15 cellular contexts compared by ENCODE assay signal in the genomic region with DNA sequence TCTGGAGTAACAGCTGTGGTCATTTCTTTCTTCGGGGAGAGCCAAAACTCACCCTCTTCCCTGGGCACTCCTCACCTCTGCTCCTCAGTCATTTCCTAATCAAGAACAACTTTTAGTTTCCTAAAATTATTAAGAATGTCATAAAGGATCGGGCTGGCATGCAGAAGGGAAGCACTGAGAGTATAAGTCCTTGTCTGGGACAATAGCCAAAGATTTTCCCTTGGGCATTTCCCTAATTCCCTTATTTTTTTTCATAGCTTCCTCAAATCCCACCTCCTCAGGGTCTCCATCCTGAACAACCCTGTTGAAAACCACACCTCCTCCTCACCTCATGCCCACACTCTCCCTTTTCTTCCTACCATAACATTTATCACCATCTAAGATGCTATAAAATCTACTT.
DNase-seq lines count a peak whose midpoint lies in the region; ATAC-seq and TF ChIP-seq lines count a peak whose summit lies in the region.
"Had no signal": no experiment of that assay in that cellular context is flagged by ENCODE, and none has a peak within 500 bp of the region (broad histone marks: within the 10 kb centered on the region; RNA-seq: fewer than 3 reads in every experiment).

No MANE protein-coding gene starts in this region.

- no peak overlapping the region for H2BK120ac ChIP-seq in mesenchymal stem cell (ENCODE audit: low read depth, low read length)

- no peak overlapping the region for H3K18ac ChIP-seq in mesenchymal stem cell (ENCODE audit: low read depth in 1 of 2, low read length in 2 of 2)

- H3K4me1 Mint-ChIP-seq in chondrocyte (ENCODE audit: low read depth) = peaks cover 45% of the 10 kb centered on the region
- H3K4me1 Mint-ChIP-seq in WTC11 = peaks cover 4% of the 10 kb centered on the region; the same call in 1 of the 2 replicates

- H2BK12ac ChIP-seq in mesenchymal stem cell (ENCODE audit: low read length in 2 of 2) = peak overlapping the region in 1 of 2 experiments; percentile 65

- peak overlapping the region in 1 of 2 experiments; percentile 21 for H3K23ac ChIP-seq in mesenchymal stem cell (ENCODE audit: low read length in 2 of 2)

- POLR2A ChIA-PET in WTC11 (lab: Charles Lee) = no interaction called here

- peak overlapping the region; percentile 81 for H3K27ac Mint-ChIP-seq in chondrocyte (ENCODE audit: unreplicated experiment)
- H3K27ac Mint-ChIP-seq in WTC11 = no peak overlapping the region
- H3K27ac Mint-ChIP-seq: CD4-positive, CD25-positive, alpha-beta regulatory T cell; HFFc6 had no signal

- H2BK15ac ChIP-seq in mesenchymal stem cell (ENCODE audit: low read depth, poor library complexity, severe bottlenecking) = no peak overlapping the region

- H4K91ac ChIP-seq in mesenchymal stem cell (ENCODE audit: low read length) = peak overlapping the region; percentile 59

- H3K14ac ChIP-seq in mesenchymal stem cell (ENCODE audit: low read length in 2 of 2) = no peak overlapping the region

- H3K9me3 Mint-ChIP-seq in chondrocyte (ENCODE audit: low read depth) = no peaks in the 10 kb centered on the region
- H3K9me3 Mint-ChIP-seq in WTC11 = peaks cover 11% of the 10 kb centered on the region
- H3K9me3 Mint-ChIP-seq: CD4-positive, CD25-positive, alpha-beta regulatory T cell; HFFc6 had no signal

- H3K4ac ChIP-seq in mesenchymal stem cell (ENCODE audit: low read depth in 1 of 2, low read length in 2 of 2) = no peak overlapping the region

- TF ChIP-seq CTCF in chondrocyte (IDR thresholded peaks at IDR 0.05) (no peak), WTC11 (IDR thresholded peaks at IDR 0.05) (no peak)

- H3K27me3 ChIP-seq in mesenchymal stem cell (ENCODE audit: control insufficient read depth in 1 of 2, insufficient read depth in 1 of 2, low read length in 2 of 2) = no peaks in the 10 kb centered on the region
- H3K27me3 ChIP-seq in subcutaneous abdominal adipose tissue (ENCODE audit: control insufficient read depth in 5 of 5, insufficient read depth in 4 of 5, low read length in 5 of 5) = no peaks in the 10 kb centered on the region
- H3K27me3 ChIP-seq: BLaER1 treated with 17β-estradiol and CSF1 and Interleukin-3, amounts not matched to agents 10 nM and 100 nM had no signal

- H3K27me3 Mint-ChIP-seq in chondrocyte (ENCODE audit: low read depth) (no peaks in the 10 kb centered on the region), WTC11 (ENCODE audit: low read depth) (peaks cover 6% of the 10 kb centered on the region; the same call in 1 of the 2 replicates)

- DNase-seq in D341Med (ENCODE audit: low spot score) (peak; percentile 54), chondrocyte (ENCODE audit: low spot score) (no peak), mesenchymal stem cell (no peak), WTC11 (ENCODE audit: low spot score) (no peak), NK-92 (lab: John Stamatoyannopoulos, UW; ENCODE audit: unreplicated experiment) (no peak), HT-29 (ENCODE audit: low spot score) (no peak)
- DNase-seq: 8988T; ACHN; CD4-positive, CD25-positive, alpha-beta regulatory T cell; DMS 273 treated with DMSO at 0.1 percent for 48 hours; HCEC 1CT had no signal

- no peak overlapping the region for H2BK5ac ChIP-seq in mesenchymal stem cell (ENCODE audit: low read depth, low read length, poor library complexity, severe bottlenecking)

- H4K8ac ChIP-seq in mesenchymal stem cell (ENCODE audit: low read length) = peak overlapping the region; percentile 69

- no peak overlapping the region for H2AK5ac ChIP-seq in mesenchymal stem cell (ENCODE audit: low read length, severe bottlenecking)

- no peak overlapping the region for H3K4me2 ChIP-seq in mesenchymal stem cell (ENCODE audit: low read length, poor library complexity, severe bottlenecking)

- ATAC-seq in WTC11 = no peak

- peak overlapping the region; percentile 60 for H3K9ac ChIP-seq in mesenchymal stem cell (ENCODE audit: low read length)
- H3K9ac ChIP-seq in subcutaneous abdominal adipose tissue (ENCODE audit: low read length in 5 of 5) = no peak overlapping the region
- H3K9ac ChIP-seq: BLaER1 treated with 17β-estradiol and CSF1 and Interleukin-3, amounts not matched to agents 10 nM and 100 nM had no signal

- H3K4me3 ChIP-seq in mesenchymal stem cell (ENCODE audit: insufficient read depth in 1 of 2, low read depth in 1 of 2, low read length in 2 of 2) = peak overlapping the region in 1 of 2 experiments; percentile 31
- H3K4me3 ChIP-seq in subcutaneous abdominal adipose tissue (ENCODE audit: low read depth in 1 of 5, low read length in 5 of 5) = no peak overlapping the region
- H3K4me3 ChIP-seq: BLaER1 treated with 17β-estradiol and CSF1 and Interleukin-3, amounts not matched to agents 10 nM and 100 nM had no signal

- H2AFZ ChIP-seq in mesenchymal stem cell (ENCODE audit: low read depth, low read length) = no peak overlapping the region

- H3K27ac ChIP-seq in mesenchymal stem cell (ENCODE audit: low read length, poor library complexity, severe bottlenecking) = no peak overlapping the region
- peak overlapping the region; percentile 21 for H3K27ac ChIP-seq in subcutaneous abdominal adipose tissue (ENCODE audit: low read depth, low read length)

- H3K36me3 ChIP-seq in mesenchymal stem cell (ENCODE audit: control insufficient read depth in 1 of 2, insufficient read depth in 2 of 2, low read depth in 1 of 2, low read length in 2 of 2) (no peaks in the 10 kb centered on the region), subcutaneous abdominal adipose tissue (ENCODE audit: control insufficient read depth in 5 of 5, insufficient read depth in 5 of 5, low read length in 5 of 5) (no peaks in the 10 kb centered on the region)
- H3K36me3 ChIP-seq: BLaER1 treated with 17β-estradiol and CSF1 and Interleukin-3, amounts not matched to agents 10 nM and 100 nM had no signal

- H3K36me3 Mint-ChIP-seq in chondrocyte (ENCODE audit: low read depth) (peaks cover 1% of the 10 kb centered on the region), WTC11 (peaks cover 11% of the 10 kb centered on the region)
- H3K36me3 Mint-ChIP-seq: CD4-positive, CD25-positive, alpha-beta regulatory T cell had no signal

- no peaks in the 10 kb centered on the region for H3K4me1 ChIP-seq in mesenchymal stem cell (ENCODE audit: control insufficient read depth, insufficient read depth, low read depth, low read length)
- H3K4me1 ChIP-seq in subcutaneous abdominal adipose tissue (ENCODE audit: control insufficient read depth in 5 of 5, insufficient read depth in 5 of 5, low read length in 5 of 5) = peaks cover 2 to 43% (median 27%) of the 10 kb centered on the region in 5 donors

- H3K9me3 ChIP-seq in mesenchymal stem cell (ENCODE audit: control insufficient read depth, low read length) (no peaks in the 10 kb centered on the region), subcutaneous abdominal adipose tissue (ENCODE audit: control insufficient read depth in 5 of 5, low read length in 5 of 5) (no peaks in the 10 kb centered on the region)

- no peaks in the 10 kb centered on the region for H3K79me1 ChIP-seq in mesenchymal stem cell (replicated peaks; ENCODE audit: low read length, poor library complexity, severe bottlenecking)

- H3K4me3 Mint-ChIP-seq in chondrocyte (ENCODE audit: unreplicated experiment) (no peak overlapping the region), WTC11 (no peak overlapping the region)
- H3K4me3 Mint-ChIP-seq: CD4-positive, CD25-positive, alpha-beta regulatory T cell; HFFc6; IgD-negative memory B cell had no signal

- WGBS in mesenchymal stem cell = 97% methylated on average over 1 of the region's 2 CpGs

- CTCF ChIA-PET in WTC11 (lab: Charles Lee) = no interaction called here

TF ChIP-seq in WTC11, 78 proteins besides CTCF, POLR2A, EP300 and RAD21 (continues in another document):
- TF ChIP-seq, protein P1, sequence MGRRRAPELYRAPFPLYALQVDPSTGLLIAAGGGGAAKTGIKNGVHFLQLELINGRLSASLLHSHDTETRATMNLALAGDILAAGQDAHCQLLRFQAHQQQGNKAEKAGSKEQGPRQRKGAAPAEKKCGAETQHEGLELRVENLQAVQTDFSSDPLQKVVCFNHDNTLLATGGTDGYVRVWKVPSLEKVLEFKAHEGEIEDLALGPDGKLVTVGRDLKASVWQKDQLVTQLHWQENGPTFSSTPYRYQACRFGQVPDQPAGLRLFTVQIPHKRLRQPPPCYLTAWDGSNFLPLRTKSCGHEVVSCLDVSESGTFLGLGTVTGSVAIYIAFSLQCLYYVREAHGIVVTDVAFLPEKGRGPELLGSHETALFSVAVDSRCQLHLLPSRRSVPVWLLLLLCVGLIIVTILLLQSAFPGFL (CRISPR knock-in tag; IDR thresholded peaks at IDR 0.05; ENCODE audit: borderline replicate concordance) = no peak
- TF ChIP-seq GRHL2 (CRISPR knock-in tag; IDR thresholded peaks at IDR 0.05; ENCODE audit: insufficient replicate concordance, severe bottlenecking) (no peak), CREM (CRISPR knock-in tag; IDR thresholded peaks at IDR 0.05) (no peak), NR3C1 (CRISPR knock-in tag; conservative IDR thresholded peaks at IDR 0.05; ENCODE audit: low read depth) (no peak), MXD4 (CRISPR knock-in tag; IDR thresholded peaks at IDR 0.05; ENCODE audit: borderline replicate concordance) (no peak), ESRRA (CRISPR knock-in tag; IDR thresholded peaks at IDR 0.05; ENCODE audit: borderline replicate concordance) (no peak), GABPB1 (CRISPR knock-in tag; IDR thresholded peaks at IDR 0.05) (no peak), ATF1 (CRISPR knock-in tag; IDR thresholded peaks at IDR 0.05) (no peak), FOXP1 (CRISPR knock-in tag; IDR thresholded peaks at IDR 0.05; ENCODE audit: borderline replicate concordance) (no peak), TEAD4 (CRISPR knock-in tag; IDR thresholded peaks at IDR 0.05) (no peak)
- TF ChIP-seq, protein P2, sequence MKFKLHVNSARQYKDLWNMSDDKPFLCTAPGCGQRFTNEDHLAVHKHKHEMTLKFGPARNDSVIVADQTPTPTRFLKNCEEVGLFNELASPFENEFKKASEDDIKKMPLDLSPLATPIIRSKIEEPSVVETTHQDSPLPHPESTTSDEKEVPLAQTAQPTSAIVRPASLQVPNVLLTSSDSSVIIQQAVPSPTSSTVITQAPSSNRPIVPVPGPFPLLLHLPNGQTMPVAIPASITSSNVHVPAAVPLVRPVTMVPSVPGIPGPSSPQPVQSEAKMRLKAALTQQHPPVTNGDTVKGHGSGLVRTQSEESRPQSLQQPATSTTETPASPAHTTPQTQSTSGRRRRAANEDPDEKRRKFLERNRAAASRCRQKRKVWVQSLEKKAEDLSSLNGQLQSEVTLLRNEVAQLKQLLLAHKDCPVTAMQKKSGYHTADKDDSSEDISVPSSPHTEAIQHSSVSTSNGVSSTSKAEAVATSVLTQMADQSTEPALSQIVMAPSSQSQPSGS (CRISPR knock-in tag; IDR thresholded peaks at IDR 0.05; ENCODE audit: borderline replicate concordance, low read depth) = no peak
- TF ChIP-seq, protein P3, sequence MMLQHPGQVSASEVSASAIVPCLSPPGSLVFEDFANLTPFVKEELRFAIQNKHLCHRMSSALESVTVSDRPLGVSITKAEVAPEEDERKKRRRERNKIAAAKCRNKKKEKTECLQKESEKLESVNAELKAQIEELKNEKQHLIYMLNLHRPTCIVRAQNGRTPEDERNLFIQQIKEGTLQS (CRISPR knock-in tag; conservative IDR thresholded peaks at IDR 0.05) = no peak
